In the genomic region with DNA sequence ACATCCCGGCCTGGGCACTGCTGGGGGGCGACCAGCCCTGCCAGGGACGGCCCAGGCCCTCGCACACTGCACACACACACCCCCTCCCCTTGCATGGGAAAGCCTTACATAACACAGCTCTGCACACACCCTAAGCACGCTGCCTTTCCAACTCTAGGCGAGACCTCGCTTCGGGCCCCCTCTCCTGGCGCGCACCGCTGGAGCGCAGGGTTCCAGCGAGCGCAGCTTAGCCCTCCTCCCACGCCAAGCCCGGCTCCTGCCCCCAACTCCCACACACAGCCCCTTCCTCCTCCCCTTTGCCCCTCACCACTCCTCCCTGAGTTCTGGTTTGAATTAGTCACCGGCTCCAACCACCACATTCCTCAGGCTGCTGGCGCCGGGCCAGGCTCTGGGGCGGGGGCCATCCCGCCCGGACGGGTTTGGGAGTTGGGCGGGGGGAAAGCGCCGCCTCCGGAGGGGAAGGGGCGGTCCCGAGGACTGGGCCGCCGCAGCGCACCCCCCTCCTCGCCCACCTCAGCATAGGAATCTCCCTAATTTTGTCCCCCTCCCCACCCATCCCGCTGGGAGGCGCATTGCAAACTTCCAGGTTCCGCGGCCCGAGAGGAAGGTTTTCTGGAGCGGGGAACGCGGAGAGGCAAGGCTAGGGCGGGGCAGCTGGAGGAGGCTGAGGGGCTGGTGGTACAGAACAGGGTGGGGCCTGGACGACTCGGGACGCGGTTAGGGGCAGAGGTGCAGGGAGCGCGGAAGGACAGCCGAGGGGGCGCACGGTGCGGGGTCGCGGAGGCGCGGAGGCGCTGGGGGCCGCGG, we compare ENCODE assay signal across 8 cellular contexts. TPM values are rescaled to one million over a fixed set of nuclear protein-coding genes. Genes with fewer than 3 reads are reported as not detected.
DNase-seq lines count a peak whose midpoint lies in the region; ATAC-seq and TF ChIP-seq lines count a peak whose summit lies in the region.

No MANE protein-coding gene starts in this region.

- H3K27ac ChIP-seq in sigmoid colon: peak overlapping the region; percentile 96 to 100 (median 98)
- H3K27ac ChIP-seq in Karpas-422 (ENCODE audit: low read length): no peak overlapping the region

- no peaks in the 10 kb centered on the region for H3K9me2 ChIP-seq in Karpas-422 (replicated peaks; ENCODE audit: insufficient read depth, low read length)

- H3K4me1 ChIP-seq in BE2C (peaks cover 6% of the 10 kb centered on the region), sigmoid colon (peaks cover 0 to 60% (median 45%) of the 10 kb centered on the region in 4 donors), Karpas-422 (ENCODE audit: low read length) (peaks cover 15% of the 10 kb centered on the region)

- no peak overlapping the region for H3K9ac ChIP-seq in Karpas-422 (ENCODE audit: low read length)

- H3K27me3 Mint-ChIP-seq in MCF 10A (ENCODE audit: insufficient read depth, unreplicated experiment): no peaks in the 10 kb centered on the region

- no TSS peak for BruUV-seq in MCF 10A (replicated peaks; lab: Mats Ljungman, UMichigan)

- TF ChIP-seq EP300 in sigmoid colon (IDR thresholded peaks at IDR 0.05): peak in 1 of 4 donors; percentile 59

- H3K4me1 Mint-ChIP-seq in MCF 10A (ENCODE audit: insufficient read depth, unreplicated experiment): peaks cover 39% of the 10 kb centered on the region

- H2AFZ ChIP-seq in Karpas-422 (ENCODE audit: low read length): no peak overlapping the region

- WGBS in sigmoid colon, 2 donors: 0 to 1% methylated on average over 59 of the region's 59 CpGs

- DNase-seq in BE2C (peak; percentile 70), HT-29 (ENCODE audit: low spot score) (peak; percentile 96), T-helper 2 cell (peak in 3 of 5 experiments; percentile 43 to 61 (median 47)), MCF 10A (ENCODE audit: unreplicated experiment) (peak; percentile 96), sigmoid colon (peak; percentile 97), Karpas-422 (no peak)

- H3K36me3 ChIP-seq in BE2C: no peaks in the 10 kb centered on the region
- H3K36me3 ChIP-seq in sigmoid colon: no peaks in the 10 kb centered on the region
- H3K36me3 ChIP-seq in Karpas-422 (ENCODE audit: insufficient read depth, low read length): no peaks in the 10 kb centered on the region

- CTCF ChIA-PET in MCF 10A (lab: Yijun Ruan, JAX): interaction anchor here (1.0 to 13.1 kb wide), 5 partner anchors 8 to 152 kb away, joined by 4 to 225 read pairs (median 86); no protein-coding TSS in a partner anchor

- intact Hi-C loops in MCF 10A (cut with micrococcal nuclease) (loop anchor here (1.0 kb wide), 1 partner anchor 8 kb away; no protein-coding TSS in a partner anchor), sigmoid colon (cut with DNase I) (loop anchor here (2.0 kb wide), 2 partner anchors 39 to 145 kb away; no protein-coding TSS in a partner anchor)

- H3K36me3 Mint-ChIP-seq in MCF 10A (ENCODE audit: insufficient read depth, unreplicated experiment): peaks cover 16% of the 10 kb centered on the region

- H4K20me1 ChIP-seq in Karpas-422 (ENCODE audit: insufficient read depth, low read depth, low read length): no peaks in the 10 kb centered on the region

- H3K9me3 Mint-ChIP-seq in MCF 10A (ENCODE audit: unreplicated experiment): no peaks in the 10 kb centered on the region

- POLR2A ChIA-PET in MCF 10A (lab: Yijun Ruan, JAX): interaction anchor here (0.6 to 11.4 kb wide), 17 partner anchors 12 to 1176 kb away, joined by 3 to 599 read pairs (median 8); a partner anchor contains a TSS

- H3K79me2 ChIP-seq in Karpas-422 (ENCODE audit: low read length): no peaks in the 10 kb centered on the region

- no peak for ATAC-seq in HG02938 (IDR thresholded peaks at IDR 0.05; ENCODE audit: unreplicated experiment)

- H3K27ac Mint-ChIP-seq in MCF 10A (ENCODE audit: low read depth, unreplicated experiment): peak overlapping the region; percentile 84

- peak overlapping the region; percentile 99 for H3K4me3 Mint-ChIP-seq in MCF 10A (ENCODE audit: unreplicated experiment)

- no peaks in the 10 kb centered on the region for H3K9me3 ChIP-seq in BE2C
- no peaks in the 10 kb centered on the region for H3K9me3 ChIP-seq in sigmoid colon
- H3K9me3 ChIP-seq in Karpas-422 (ENCODE audit: low read length): no peaks in the 10 kb centered on the region

- no peak for TF ChIP-seq CTCF in BE2C (IDR thresholded peaks at IDR 0.05; ENCODE audit: low read depth, low read length)
- TF ChIP-seq CTCF in MCF 10A (IDR thresholded peaks at IDR 0.05; ENCODE audit: unreplicated experiment): no peak
- no peak for TF ChIP-seq CTCF in sigmoid colon (IDR thresholded peaks at IDR 0.05)

- peak; percentile 47 to 56 for TF ChIP-seq POLR2A in sigmoid colon (IDR thresholded peaks at IDR 0.05)

- H3K4me2 ChIP-seq in Karpas-422 (ENCODE audit: low read depth, low read length, poor library complexity, severe bottlenecking): no peak overlapping the region

- H3K4me3 ChIP-seq in BE2C (ENCODE audit: low read depth, low read length) (peak overlapping the region; percentile 56), iPS-11a (ENCODE audit: low read depth, low read length) (peak overlapping the region; percentile 71), sigmoid colon (peak overlapping the region; percentile 80 to 100 (median 95)), Karpas-422 (ENCODE audit: low read length) (no peak overlapping the region)

- peaks cover 6% of the 10 kb centered on the region; the same call in 1 of the 2 replicates for H3K27me3 ChIP-seq in BE2C
- H3K27me3 ChIP-seq in sigmoid colon: no peaks in the 10 kb centered on the region
- H3K27me3 ChIP-seq in Karpas-422 (ENCODE audit: low read length): no peaks in the 10 kb centered on the region

RNA-seq across cellular contexts. Expression of a gene that starts 1.0 kb away (rescaled TPM):
- polyA plus RNA-seq in BE2C (2012; ENCODE audit: insufficient read depth, insufficient read length, low read depth): 7.4 TPM
- total RNA-seq in HT-29 (2014; rRNA removed; shearing (Covaris generic)): 281 and 282 TPM in 2 replicates
- 416 and 429 TPM in 2 replicates for total RNA-seq in MCF 10A (2022)
- 1,000 to 10,000 TPM in 2 of 4 donors, 100 to 1,000 TPM in 2; 751 to 1,294 (median 1,065) TPM for total RNA-seq in sigmoid colon
- polyA plus RNA-seq in sigmoid colon: 100 to 1,000 TPM in 1 of 3 donors, 10 to 100 TPM in 2; 82.3 to 141 (median 85.5) TPM
- total RNA-seq in Karpas-422 (2014; rRNA removed; shearing (Covaris generic); ENCODE audit: low replicate concordance): under 0.01 and 0.34 TPM in 2 replicates

RNA-seq across cellular contexts. Expression of a gene that starts 28.1 kb away (rescaled TPM):
- polyA plus RNA-seq in BE2C (2012; ENCODE audit: insufficient read depth, insufficient read length, low read depth): 578 TPM
- 1,888 and 1,945 TPM in 2 replicates for total RNA-seq in HT-29 (2014; rRNA removed; shearing (Covaris generic))
- total RNA-seq in MCF 10A (2022) (1,510 and 1,855 TPM in 2 replicates), sigmoid colon (1,000 to 10,000 TPM; 1,344 to 1,788 (median 1,576) TPM)
- 1,000 to 10,000 TPM; 1,418 to 2,108 (median 1,957) TPM for polyA plus RNA-seq in sigmoid colon
- total RNA-seq in Karpas-422 (2014; rRNA removed; shearing (Covaris generic); ENCODE audit: low replicate concordance): 1,351 and 2,115 TPM in 2 replicates

RNA-seq across cellular contexts. Expression of a gene that starts 45.7 kb away (rescaled TPM):
- polyA plus RNA-seq in BE2C (2012; ENCODE audit: insufficient read depth, insufficient read length, low read depth): 61.8 TPM
- total RNA-seq in HT-29 (2014; rRNA removed; shearing (Covaris generic)): 19.3 and 25.1 TPM in 2 replicates
- 26.0 and 28.3 TPM in 2 replicates for total RNA-seq in MCF 10A (2022)
- total RNA-seq in sigmoid colon: 1 to 10 TPM; 5.4 to 7.1 (median 6.2) TPM
- 10 to 100 TPM in 1 of 3 donors, 1 to 10 TPM in 2; 5.3 to 16.8 (median 6.0) TPM for polyA plus RNA-seq in sigmoid colon
- total RNA-seq in Karpas-422 (2014; rRNA removed; shearing (Covaris generic); ENCODE audit: low replicate concordance): 8.1 and 17.3 TPM in 2 replicates

RNA-seq across cellular contexts. Expression of a gene that starts 56.0 kb away (rescaled TPM):
- polyA plus RNA-seq in BE2C (2012; ENCODE audit: insufficient read depth, insufficient read length, low read depth): 83.3 TPM
- 223 and 229 TPM in 2 replicates for total RNA-seq in HT-29 (2014; rRNA removed; shearing (Covaris generic))
- total RNA-seq in MCF 10A (2022) (139 and 176 TPM in 2 replicates), sigmoid colon (10 to 100 TPM; 50.1 to 62.2 (median 58.1) TPM)
- polyA plus RNA-seq in sigmoid colon: 10 to 100 TPM; 28.8 to 86.3 (median 36.1) TPM
- 60.2 and 89.3 TPM in 2 replicates for total RNA-seq in Karpas-422 (2014; rRNA removed; shearing (Covaris generic); ENCODE audit: low replicate concordance)

Comparison
In these comparisons a context has a peak if more than half of its experiments do, and no peak if none do; other contexts are left out.
1. RNA of a gene that starts 1.0 kb away (total RNA-seq): 751 to 1,294 TPM in sigmoid colon, 416 to 429 TPM in MCF 10A and 281 to 282 TPM in HT-29; under 0.01 to 0.34 TPM in Karpas-422; every median in the first group is over 100 times any median in the second.